ENCODE assay signal across 8 cellular contexts in the genomic region with DNA sequence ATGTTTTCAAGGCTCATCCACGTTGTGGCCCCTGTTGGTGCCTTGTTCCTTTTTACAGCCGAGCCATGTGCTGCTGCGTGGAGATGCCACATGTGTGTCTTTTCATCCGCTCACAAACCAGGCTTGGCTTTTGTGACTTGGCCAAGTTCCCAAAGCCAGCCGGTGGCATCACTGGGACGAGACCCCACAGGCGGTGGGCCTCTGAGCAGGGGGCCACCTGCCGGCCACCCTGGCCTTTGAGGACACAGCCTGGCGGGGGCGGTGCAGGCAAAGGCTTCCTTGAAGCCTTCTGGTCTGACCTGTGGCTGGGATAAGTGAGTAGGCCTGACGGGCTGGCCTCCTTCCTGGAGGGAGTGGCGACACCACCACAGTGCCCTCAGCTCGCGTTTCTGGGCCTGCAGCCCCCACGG. TPM values are rescaled to one million over a fixed set of nuclear protein-coding genes. Genes with fewer than 3 reads are reported as not detected.
DNase-seq lines count a peak whose midpoint lies in the region; ATAC-seq and TF ChIP-seq lines count a peak whose summit lies in the region.

No MANE protein-coding gene starts in this region.

- H3K4me1 ChIP-seq in gastroesophageal sphincter: peaks cover 0 to 87% (median 67%) of the 10 kb centered on the region in 3 donors

- TF ChIP-seq EP300 in gastroesophageal sphincter (IDR thresholded peaks at IDR 0.05): no peak

- H3K9me3 ChIP-seq in gastroesophageal sphincter: no peaks in the 10 kb centered on the region

- ATAC-seq in gastroesophageal sphincter: peak; percentile 23
- ATAC-seq in HG03439 (IDR thresholded peaks at IDR 0.05; ENCODE audit: unreplicated experiment): no peak
- ATAC-seq in GM21576 (IDR thresholded peaks at IDR 0.05; ENCODE audit: unreplicated experiment): no peak

- WGBS in gastroesophageal sphincter (ENCODE audit: low coverage in 1 of 2), 2 donors: 23% methylated on average over 2 of the region's 15 CpGs; no CpG with 5 or more reads in 1 of the 2 donors

- H3K4me3 ChIP-seq in gastroesophageal sphincter: peak overlapping the region in 1 of 2 donors; percentile 41
- peak overlapping the region in 5 of 7 experiments; percentile 8 to 20 (median 18) for H3K4me3 ChIP-seq in skin epidermis

- no peaks in the 10 kb centered on the region for H3K27me3 ChIP-seq in gastroesophageal sphincter

- peaks cover 0 to 39% of the 10 kb centered on the region in 2 donors for H3K36me3 ChIP-seq in gastroesophageal sphincter

- H3K27ac Mint-ChIP-seq in activated CD4-positive, alpha-beta T cell treated with anti-CD3 and anti-CD28 coated beads, Interleukin-2, amount 10 ng/mL, durations not matched to agents 24 days and 14 days: peak overlapping the region; percentile 99
- H3K27ac Mint-ChIP-seq in IgD-negative memory B cell: peak overlapping the region; percentile 94 to 97 (median 95)

- H3K27ac ChIP-seq in gastroesophageal sphincter (peak overlapping the region; percentile 2 to 92 (median 86)), skin epidermis (peak overlapping the region; percentile 36 to 100 (median 93))

- H3K36me3 Mint-ChIP-seq in activated CD4-positive, alpha-beta T cell treated with anti-CD3 and anti-CD28 coated beads, Interleukin-2, amount 10 ng/mL, durations not matched to agents 24 days and 14 days (ENCODE audit: low read depth): peaks cover 57% of the 10 kb centered on the region
- H3K36me3 Mint-ChIP-seq in IgD-negative memory B cell: peaks cover 2% of the 10 kb centered on the region

- intact Hi-C loops in activated CD4-positive, alpha-beta T cell treated with anti-CD3 and anti-CD28 coated beads, Interleukin-2, amount 10 ng/mL, durations not matched to agents 24 days and 14 days (cut with micrococcal nuclease): loop anchor here (1.0 to 10.0 kb wide), 5 partner anchors 9 to 758 kb away; a partner anchor contains a TSS

- H3K4me3 Mint-ChIP-seq in activated CD4-positive, alpha-beta T cell treated with anti-CD3 and anti-CD28 coated beads, Interleukin-2, amount 10 ng/mL, durations not matched to agents 24 days and 14 days: peak overlapping the region; percentile 81
- H3K4me3 Mint-ChIP-seq in IgD-negative memory B cell: peak overlapping the region; percentile 76 to 95 (median 86)

- DNase-seq in activated CD4-positive, alpha-beta T cell treated with anti-CD3 and anti-CD28 coated beads, Interleukin-2, amount 10 ng/mL, durations not matched to agents 24 days and 14 days: peak; percentile 83
- DNase-seq in activated CD4-positive, alpha-beta T cell treated with anti-CD3 and anti-CD28 coated beads, Interleukin-2, amount 50 U/mL, for 4 hours: no peak
- peak; percentile 62 for DNase-seq in activated T-cell treated with anti-CD3 and anti-CD28 coated beads, Interleukin-2, amount 50 U/mL, for 1 hour

- H3K27me3 Mint-ChIP-seq in activated CD4-positive, alpha-beta T cell treated with anti-CD3 and anti-CD28 coated beads, Interleukin-2, amount 10 ng/mL, durations not matched to agents 24 days and 14 days: no peaks in the 10 kb centered on the region
- peaks cover 2% of the 10 kb centered on the region for H3K27me3 Mint-ChIP-seq in IgD-negative memory B cell

- peaks cover 55% of the 10 kb centered on the region for H3K4me1 Mint-ChIP-seq in activated CD4-positive, alpha-beta T cell treated with anti-CD3 and anti-CD28 coated beads, Interleukin-2, amount 10 ng/mL, durations not matched to agents 24 days and 14 days
- peaks cover 27 to 49% (median 44%) of the 10 kb centered on the region in 3 donors for H3K4me1 Mint-ChIP-seq in IgD-negative memory B cell

- no peaks in the 10 kb centered on the region for H3K9me3 Mint-ChIP-seq in activated CD4-positive, alpha-beta T cell treated with anti-CD3 and anti-CD28 coated beads, Interleukin-2, amount 10 ng/mL, durations not matched to agents 24 days and 14 days
- no peaks in the 10 kb centered on the region for H3K9me3 Mint-ChIP-seq in IgD-negative memory B cell

- TF ChIP-seq POLR2A in gastroesophageal sphincter (IDR thresholded peaks at IDR 0.05): no peak

- TF ChIP-seq CTCF in gastroesophageal sphincter (IDR thresholded peaks at IDR 0.05): peak in 1 of 4 experiments; percentile 28

RNA-seq across cellular contexts. Expression of a gene that starts 10.6 kb away (rescaled TPM):
- 244 and 248 TPM in 2 replicates for total RNA-seq in activated CD4-positive, alpha-beta T cell treated with anti-CD3 and anti-CD28 coated beads, Interleukin-2, amount 10 ng/mL, durations not matched to agents 24 days and 14 days
- 26.2 TPM for polyA plus RNA-seq in IgD-negative memory B cell
- 10 to 100 TPM; 44.0 to 76.9 (median 64.8) TPM for total RNA-seq in gastroesophageal sphincter

RNA-seq across cellular contexts. Expression of a gene that starts 12.3 kb away (rescaled TPM):
- total RNA-seq in activated CD4-positive, alpha-beta T cell treated with anti-CD3 and anti-CD28 coated beads, Interleukin-2, amount 10 ng/mL, durations not matched to agents 24 days and 14 days: 114 and 124 TPM in 2 replicates
- polyA plus RNA-seq in IgD-negative memory B cell: 17.3 TPM
- 10 to 100 TPM; 25.6 to 61.6 (median 32.3) TPM for total RNA-seq in gastroesophageal sphincter

RNA-seq across cellular contexts. Expression of a gene that starts 26.5 kb away (rescaled TPM):
- 7.1 and 8.1 TPM in 2 replicates for total RNA-seq in activated CD4-positive, alpha-beta T cell treated with anti-CD3 and anti-CD28 coated beads, Interleukin-2, amount 10 ng/mL, durations not matched to agents 24 days and 14 days
- polyA plus RNA-seq in IgD-negative memory B cell: 5.5 TPM
- total RNA-seq in gastroesophageal sphincter: 10 to 100 TPM; 33.9 to 58.4 (median 41.9) TPM

Comparison
In these comparisons a context has a peak if more than half of its experiments do, and no peak if none do; other contexts are left out.
1. DNase-seq: peak in activated CD4-positive, alpha-beta T cell treated with anti-CD3 and anti-CD28 coated beads, Interleukin-2, amount 10 ng/mL, durations not matched to agents 24 days and 14 days (single experiment) and activated T-cell treated with anti-CD3 and anti-CD28 coated beads, Interleukin-2, amount 50 U/mL, for 1 hour (single experiment); none in activated CD4-positive, alpha-beta T cell treated with anti-CD3 and anti-CD28 coated beads, Interleukin-2, amount 50 U/mL, for 4 hours (0 of 2).